35 cellular contexts compared by ENCODE assay signal in genomic region chr15:80399508-80399907, GRCh38.
"Had no signal": no experiment of that assay in that cellular context is flagged by ENCODE, and none has a peak within 500 bp of the region (broad histone marks: within the 10 kb centered on the region; RNA-seq: fewer than 3 reads in every experiment).

No MANE protein-coding gene starts in this region.

- DNase-seq: Karpas-422, Kasumi-1, KBM-7, KG1, MG63, MM.1S, MV-4-11, NCI-H1048, NCI-H1092, NCI-H1092 treated with DMSO at 0.1 percent for 48 hours, NCI-H1105, NCI-H1105 treated with DMSO at 0.1 percent for 48 hours, NCI-H1417, NCI-H1417 treated with DMSO at 0.1 percent for 48 hours, NCI-H1436, NCI-H1436 treated with DMSO at 0.1 percent for 48 hours, NCI-H146, NCI-H1694, NCI-H1694 treated with DMSO at 0.1 percent for 48 hours, NCI-H187, NCI-H187 treated with DMSO at 0.1 percent for 48 hours, NCI-H1930, NCI-H2029, NCI-H2029 treated with DMSO at 0.1 percent for 48 hours, NCI-H2081, NCI-H2081 treated with DMSO at 0.1 percent for 48 hours, NCI-H2107, NCI-H2171, NCI-H2171 treated with DMSO at 0.1 percent for 48 hours, NCI-H2227 treated with DMSO at 0.1 percent for 48 hours, NCI-H226, NCI-H345, NCI-H446, NCI-H446 treated with DMSO at 0.1 percent for 48 hours had no signal

- H3K27ac ChIP-seq: KMS-11 had no signal

- H3K4me3 ChIP-seq: MG63 had no signal

- H3K36me3 ChIP-seq: MG63 had no signal

- H3K9me3 ChIP-seq: MG63 had no signal

- H3K4me2 ChIP-seq: KMS-11 had no signal
